ENCODE assay signal across 11 cellular contexts in the genomic region with DNA sequence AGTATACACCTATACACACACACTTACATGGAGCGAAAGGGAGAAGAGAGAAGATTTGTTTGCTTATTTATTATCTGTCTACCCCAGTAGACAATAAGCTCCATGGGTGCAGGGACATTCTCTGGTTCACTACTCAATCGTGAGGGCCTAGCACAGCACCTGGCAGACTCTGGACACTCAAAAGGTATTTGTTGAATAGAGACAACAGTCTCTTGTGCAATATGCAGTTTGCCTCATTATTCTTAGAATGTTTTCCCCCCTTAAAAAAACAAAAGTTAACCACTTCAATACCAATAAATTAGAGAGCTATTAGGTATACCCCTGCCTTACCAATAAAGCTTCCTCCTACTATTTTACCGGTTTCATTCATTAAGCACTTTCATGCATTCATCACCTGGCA. TPM values are rescaled to one million over a fixed set of nuclear protein-coding genes. Genes with fewer than 3 reads are reported as not detected.
DNase-seq lines count a peak whose midpoint lies in the region; ATAC-seq and TF ChIP-seq lines count a peak whose summit lies in the region.
"Had no signal": no experiment of that assay in that cellular context is flagged by ENCODE, and none has a peak within 500 bp of the region (broad histone marks: within the 10 kb centered on the region; RNA-seq: fewer than 3 reads in every experiment).

No MANE protein-coding gene starts in this region.

- H3K9ac ChIP-seq in SU-DHL-6 (ENCODE audit: low read length), result no peak overlapping the region

- no peaks in the 10 kb centered on the region for H3K9me2 ChIP-seq in SU-DHL-6 (replicated peaks; ENCODE audit: insufficient read depth, low read length)

- peaks cover 4% of the 10 kb centered on the region for H3K9me3 Mint-ChIP-seq in stimulated activated naive CD8-positive, alpha-beta T cell treated with anti-CD3 and anti-CD28 coated beads, Interleukin-15, Interleukin-2, amounts not matched to agents 100 ng/mL and 50 ng/mL, for 24 hours

- ATAC-seq in stimulated activated naive CD8-positive, alpha-beta T cell treated with anti-CD3 and anti-CD28 coated beads, Interleukin-15, Interleukin-2, amounts not matched to agents 100 U/mL and 50 U/mL, for 24 hours, result no peak

- peaks cover 67% of the 10 kb centered on the region for H3K79me2 ChIP-seq in SU-DHL-6 (ENCODE audit: insufficient read depth, low read length)

- H3K4me3 Mint-ChIP-seq in stimulated activated naive CD8-positive, alpha-beta T cell treated with anti-CD3 and anti-CD28 coated beads, Interleukin-15, Interleukin-2, amounts not matched to agents 100 ng/mL and 50 ng/mL, for 24 hours, result peak overlapping the region; percentile 65

- peaks cover 47% of the 10 kb centered on the region for H3K36me3 Mint-ChIP-seq in stimulated activated naive CD8-positive, alpha-beta T cell treated with anti-CD3 and anti-CD28 coated beads, Interleukin-15, Interleukin-2, amounts not matched to agents 100 ng/mL and 50 ng/mL, for 24 hours (ENCODE audit: low read depth)

- no peaks in the 10 kb centered on the region for H3K27me3 Mint-ChIP-seq in stimulated activated naive CD8-positive, alpha-beta T cell treated with anti-CD3 and anti-CD28 coated beads, Interleukin-15, Interleukin-2, amounts not matched to agents 100 ng/mL and 50 ng/mL, for 24 hours

- TF ChIP-seq CTCF in SU-DHL-6 (IDR thresholded peaks at IDR 0.05; ENCODE audit: insufficient read depth, low read length, poor library complexity, severe bottlenecking) (no peak), fibroblast of villous mesenchyme (IDR thresholded peaks at IDR 0.05; ENCODE audit: insufficient read depth, low read depth, low read length) (no peak)

- H3K27ac ChIP-seq in SU-DHL-6 (ENCODE audit: low read depth, low read length), result no peak overlapping the region
- H3K27ac ChIP-seq: esophagus muscularis mucosa had no signal

- H2AFZ ChIP-seq in SU-DHL-6 (ENCODE audit: low read depth, low read length, severe bottlenecking), result no peak overlapping the region

- H3F3A ChIP-seq in SU-DHL-6 (ENCODE audit: insufficient read depth), result 0 out of 2 replicates have a peak, but pooled peaks cover 2% of the 10 kb centered on the region

- no peaks in the 10 kb centered on the region for H3K9me3 ChIP-seq in SU-DHL-6 (ENCODE audit: insufficient read depth, low read length)
- H3K9me3 ChIP-seq: esophagus muscularis mucosa had no signal

- no peak overlapping the region for H3K4me3 ChIP-seq in SU-DHL-6 (ENCODE audit: insufficient read depth, low read length, poor library complexity, severe bottlenecking)
- H3K4me3 ChIP-seq in fibroblast of villous mesenchyme (ENCODE audit: low read depth, low read length), result peak overlapping the region; percentile 83

- H3K4me2 ChIP-seq in SU-DHL-6 (ENCODE audit: low read depth, low read length, poor library complexity, severe bottlenecking), result peak overlapping the region; percentile 97

- peaks cover 54% of the 10 kb centered on the region for H3K4me1 Mint-ChIP-seq in stimulated activated naive CD8-positive, alpha-beta T cell treated with anti-CD3 and anti-CD28 coated beads, Interleukin-15, Interleukin-2, amounts not matched to agents 100 ng/mL and 50 ng/mL, for 24 hours (ENCODE audit: low read depth)

- no peaks in the 10 kb centered on the region for H4K20me1 ChIP-seq in SU-DHL-6 (ENCODE audit: low read depth, low read length)

- no peaks in the 10 kb centered on the region for H3K27me3 ChIP-seq in SU-DHL-6 (ENCODE audit: low read length)
- H3K27me3 ChIP-seq: esophagus muscularis mucosa had no signal

- peak overlapping the region; percentile 80 for H3K27ac Mint-ChIP-seq in stimulated activated naive CD8-positive, alpha-beta T cell treated with anti-CD3 and anti-CD28 coated beads, Interleukin-15, Interleukin-2, amounts not matched to agents 100 ng/mL and 50 ng/mL, for 24 hours

- no peaks in the 10 kb centered on the region for H3K36me3 ChIP-seq in SU-DHL-6 (ENCODE audit: low read length)

- DNase-seq in stimulated activated naive CD8-positive, alpha-beta T cell treated with anti-CD3 and anti-CD28 coated beads, Interleukin-15, Interleukin-2, amounts not matched to agents 100 U/mL and 50 U/mL, for 24 hours, result no peak
- DNase-seq in fibroblast of villous mesenchyme (ENCODE audit: low read depth), result no peak
- DNase-seq in stimulated activated CD4-positive, alpha-beta T cell treated with anti-CD3 and anti-CD28 coated beads, Interleukin-4, amount 100 ng/mL, for 4 hours, result no peak
- no peak for DNase-seq in GM03348 (ENCODE audit: low spot score)
- no peak for DNase-seq in NCI-H526 treated with DMSO at 0.1 percent for 48 hours (lab: John Stamatoyannopoulos, UW)
- no peak for DNase-seq in NCI-H748 (lab: John Stamatoyannopoulos, UW; ENCODE audit: unreplicated experiment)
- DNase-seq: caudate nucleus, NCI-H524 had no signal

RNA-seq across cellular contexts. Expression of gene AKAP10, which starts 2.0 kb away (rescaled TPM):
- 20.0 and 32.8 TPM in 2 replicates for total RNA-seq in fibroblast of villous mesenchyme

RNA-seq across cellular contexts. Expression of gene SPECC1, which starts 33.6 kb away (rescaled TPM):
- 110 and 148 TPM in 2 replicates for total RNA-seq in fibroblast of villous mesenchyme
